ENCODE assay signal across 11 cellular contexts in the genomic region with DNA sequence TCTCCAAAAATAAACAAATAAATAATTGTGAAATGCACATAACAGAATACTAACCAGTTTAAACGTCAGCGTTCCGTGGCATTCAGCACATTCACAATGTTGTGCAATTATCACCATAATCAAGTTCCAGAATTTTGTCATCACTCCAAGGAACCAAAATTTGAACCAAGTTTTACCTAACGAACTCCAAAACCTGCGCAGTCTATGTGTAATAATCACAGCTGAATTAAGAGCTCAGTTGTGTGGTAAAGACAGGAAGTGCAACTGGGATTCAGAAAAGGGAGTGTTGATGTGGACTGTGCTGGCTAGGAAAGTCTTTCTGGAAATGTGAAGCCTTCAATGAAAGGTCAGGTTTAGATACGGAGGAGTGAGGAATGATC. TPM values are rescaled to one million over a fixed set of nuclear protein-coding genes. Genes with fewer than 3 reads are reported as not detected.
A peak's percentile ranks its signal among the peaks of the same experiment; 100 is the strongest.
DNase-seq lines count a peak whose midpoint lies in the region; ATAC-seq, FAIRE-seq and TF ChIP-seq lines count a peak whose summit lies in the region.
"Had no signal": no experiment of that assay in that cellular context is flagged by ENCODE, and none has a peak within 500 bp of the region (broad histone marks: within the 10 kb centered on the region; RNA-seq: fewer than 3 reads in every experiment).

No MANE protein-coding gene starts in this region.

- TF ChIP-seq RAD21 in HCT116 (IDR thresholded peaks at IDR 0.05; ENCODE audit: low read depth) = no peak

- FAIRE-seq in astrocyte (lab: Jason Lieb, UNC) = no peak
- FAIRE-seq: bronchial epithelial cell, RCC 7860 had no signal

- H2AFZ ChIP-seq in HCT116 (ENCODE audit: low read depth, low read length, poor library complexity, severe bottlenecking) (peak overlapping the region; percentile 45), astrocyte (ENCODE audit: low read depth, low read length) (no peak overlapping the region)

- H3K27ac Mint-ChIP-seq in CD4-positive, alpha-beta T cell = no peak overlapping the region
- no peak overlapping the region for H3K27ac Mint-ChIP-seq in astrocyte (ENCODE audit: unreplicated experiment)

- H3K9ac ChIP-seq in HCT116 (ENCODE audit: low read length) = no peak overlapping the region
- no peak overlapping the region for H3K9ac ChIP-seq in astrocyte (ENCODE audit: low read length)
- peak overlapping the region; percentile 2 for H3K9ac ChIP-seq in mesendoderm (ENCODE audit: low read length)

- no peak overlapping the region for H2BK15ac ChIP-seq in mesendoderm (replicated peaks; ENCODE audit: low read depth)

- CTCF ChIA-PET in CD4-positive, alpha-beta T cell (lab: Charles Lee) = interaction anchor here (1.0 to 4.3 kb wide), 5 partner anchors 16 to 59 kb away, joined by 3 to 18 read pairs (median 4); partner anchors contain the start of gene USP2
- CTCF ChIA-PET in HCT116 (lab: Charles Lee) = interaction anchor here (1.2 to 3.4 kb wide), 3 partner anchors 12 to 33 kb away, joined by 4 to 44 read pairs (median 13); partner anchors contain the start of gene RNF26

- peaks cover 19% of the 10 kb centered on the region for H3K27me3 Mint-ChIP-seq in CD4-positive, alpha-beta T cell
- no peaks in the 10 kb centered on the region for H3K27me3 Mint-ChIP-seq in astrocyte (ENCODE audit: low read depth, unreplicated experiment)

- H3K36me3 ChIP-seq in HCT116 (ENCODE audit: control insufficient read depth in 1 of 2, insufficient read depth in 2 of 2, low read length in 2 of 2) (no peaks in the 10 kb centered on the region), astrocyte (ENCODE audit: insufficient read depth, low read length) (no peaks in the 10 kb centered on the region), mesendoderm (ENCODE audit: control insufficient read depth, insufficient read depth, low read length) (no peaks in the 10 kb centered on the region)

- no peak overlapping the region for H3K4ac ChIP-seq in mesendoderm (ENCODE audit: low read depth, low read length)

- peak overlapping the region; percentile 55 for H2AK5ac ChIP-seq in mesendoderm (ENCODE audit: low read length)

- H3K4me3 Mint-ChIP-seq in CD4-positive, alpha-beta T cell = peak overlapping the region; percentile 0
- no peak overlapping the region for H3K4me3 Mint-ChIP-seq in astrocyte (ENCODE audit: unreplicated experiment)

- no peak overlapping the region for H4K8ac ChIP-seq in mesendoderm (ENCODE audit: low read depth, low read length)

- no peaks in the 10 kb centered on the region for H3K79me1 ChIP-seq in mesendoderm (ENCODE audit: low read length)

- WGBS in mesendoderm (ENCODE audit: extremely low coverage, insufficient coverage, low lambda C conversion rate) = no CpG with 5 or more reads among the region's 6 CpGs

- no peak overlapping the region for H3K23ac ChIP-seq in mesendoderm (ENCODE audit: low read length)

- no peak overlapping the region for H2BK5ac ChIP-seq in mesendoderm (ENCODE audit: low read length)

- H3K9me3 ChIP-seq in CD4-positive, alpha-beta T cell (ENCODE audit: control insufficient read depth, low read length) = no peaks in the 10 kb centered on the region
- no peaks in the 10 kb centered on the region for H3K9me3 ChIP-seq in HCT116 (ENCODE audit: control insufficient read depth in 1 of 2, insufficient read depth in 1 of 2, low read depth in 1 of 2, low read length in 2 of 2)
- no peaks in the 10 kb centered on the region for H3K9me3 ChIP-seq in astrocyte (ENCODE audit: insufficient read depth, low read depth, low read length)

- H3K9me2 ChIP-seq in HCT116 (ENCODE audit: insufficient read depth) = no peaks in the 10 kb centered on the region

- peak overlapping the region; percentile 28 for H3K56ac ChIP-seq in mesendoderm (ENCODE audit: low read length)

- H3K4me3 ChIP-seq in HCT116 (replicated peaks in 1 of 2; ENCODE audit: low read depth in 1 of 2, low read length in 2 of 2) (no peak overlapping the region), astrocyte (ENCODE audit: insufficient read depth, low read depth, low read length) (no peak overlapping the region), mesendoderm (ENCODE audit: low read length) (no peak overlapping the region)

- H3K18ac ChIP-seq in mesendoderm (ENCODE audit: low read length) = no peak overlapping the region

- H3K27ac ChIP-seq in CD4-positive, alpha-beta T cell (ENCODE audit: low read depth, low read length) = no peak overlapping the region
- H3K27ac ChIP-seq in HCT116 (ENCODE audit: low read depth, low read length) = no peak overlapping the region
- H3K27ac ChIP-seq in astrocyte (ENCODE audit: low read depth, low read length) = no peak overlapping the region
- H3K27ac ChIP-seq in mesendoderm (ENCODE audit: low read depth, low read length) = no peak overlapping the region

- H3K4me1 ChIP-seq in HCT116 (ENCODE audit: control insufficient read depth in 1 of 2, insufficient read depth in 2 of 2, low read length in 2 of 2) (peaks cover 4 to 22% of the 10 kb centered on the region in 2 experiments), astrocyte (ENCODE audit: insufficient read depth, low read length) (peaks cover 38% of the 10 kb centered on the region), mesendoderm (ENCODE audit: control insufficient read depth, low read depth, low read length) (peaks cover 30% of the 10 kb centered on the region)

- no peaks in the 10 kb centered on the region for H3K79me2 ChIP-seq in HCT116 (ENCODE audit: insufficient read depth, low read length)
- H3K79me2 ChIP-seq in astrocyte (ENCODE audit: insufficient read depth, low read length) = no peaks in the 10 kb centered on the region
- no peaks in the 10 kb centered on the region for H3K79me2 ChIP-seq in mesendoderm (ENCODE audit: control insufficient read depth, insufficient read depth, low read length)

- peaks cover 29% of the 10 kb centered on the region for H3K4me1 Mint-ChIP-seq in CD4-positive, alpha-beta T cell (ENCODE audit: low read depth)
- peaks cover 22% of the 10 kb centered on the region for H3K4me1 Mint-ChIP-seq in astrocyte (ENCODE audit: low read depth, unreplicated experiment)

- RAD21 ChIA-PET in HCT116 (lab: Charles Lee; ENCODE audit: low non-redundant PET in 1 of 2, low total read pairs in 2 of 2, uncharacterized antibody in 2 of 2, unreplicated experiment in 2 of 2) = interaction anchor here (0.6 to 1.2 kb wide), 2 partner anchors 16 to 306 kb away, joined by 4 to 6 read pairs; no protein-coding TSS in a partner anchor

- H3K27me3 ChIP-seq in CD4-positive, alpha-beta T cell (ENCODE audit: control insufficient read depth, insufficient read depth, low read length) = peaks cover 6% of the 10 kb centered on the region
- H3K27me3 ChIP-seq in HCT116 (ENCODE audit: insufficient read depth, low read length) (no peaks in the 10 kb centered on the region), astrocyte (ENCODE audit: insufficient read depth, low read length) (no peaks in the 10 kb centered on the region), mesendoderm (ENCODE audit: insufficient read depth, low read length, poor library complexity) (no peaks in the 10 kb centered on the region)

- no peak for TF ChIP-seq POLR2A in HCT116 (IDR thresholded peaks at IDR 0.05; ENCODE audit: borderline replicate concordance, extremely low read depth, insufficient read depth, insufficient read length)

- H3K9me3 Mint-ChIP-seq in CD4-positive, alpha-beta T cell = no peaks in the 10 kb centered on the region
- no peaks in the 10 kb centered on the region for H3K9me3 Mint-ChIP-seq in astrocyte (ENCODE audit: unreplicated experiment)

- no peak for TF ChIP-seq CTCF in CD4-positive, alpha-beta T cell (IDR thresholded peaks at IDR 0.05)
- TF ChIP-seq CTCF in HCT116 (IDR thresholded peaks at IDR 0.05 in 2 of 3, conservative IDR thresholded peaks at IDR 0.05 in 1 of 3; ENCODE audit: borderline replicate concordance in 1 of 3, insufficient read depth in 1 of 3, low read depth in 2 of 3, low read length in 2 of 3) (0 out of 6 replicates have a peak, but pooled peaks of 2 of the 3 experiments have one; percentile 5 to 16), astrocyte (IDR thresholded peaks at IDR 0.05; ENCODE audit: insufficient read depth, low read depth, low read length) (peak; percentile 11)

- H3K4me2 ChIP-seq in HCT116 (ENCODE audit: low read length) (no peak overlapping the region), astrocyte (ENCODE audit: low read length) (no peak overlapping the region), mesendoderm (ENCODE audit: low read length) (no peak overlapping the region)

- intact Hi-C loops in CD4-positive, alpha-beta T cell (cut with DNase I, micrococcal nuclease) = loop anchor here (2.0 to 5.0 kb wide), 3 partner anchors 40 to 126 kb away; no protein-coding TSS in a partner anchor
- intact Hi-C loops in HCT116 (cut with micrococcal nuclease) = loop anchor here (5.0 kb wide), 1 partner anchor 220 kb away; the partner anchor contains the start of gene DPAGT1

- peak overlapping the region; percentile 64 for H4K5ac ChIP-seq in mesendoderm (ENCODE audit: low read length)

- no peak for ATAC-seq in CD4-positive, alpha-beta T cell (ENCODE audit: poor library complexity)
- ATAC-seq in HCT116 = no peak
- ATAC-seq in HG03469 (IDR thresholded peaks at IDR 0.05; ENCODE audit: unreplicated experiment) = no peak
- ATAC-seq in GM19324 (IDR thresholded peaks at IDR 0.05; ENCODE audit: low FRiP score, unreplicated experiment) = no peak

- POLR2A ChIA-PET in CD4-positive, alpha-beta T cell (lab: Charles Lee) = interaction anchor here (1.1 to 3.7 kb wide), 4 partner anchors 11 to 117 kb away, joined by 3 to 27 read pairs (median 12); partner anchors contain the start of gene CBL
- POLR2A ChIA-PET in HCT116 (lab: Charles Lee) = no interaction called here

- DNase-seq in CD4-positive, alpha-beta T cell = no peak
- DNase-seq in HCT116 (ENCODE audit: low read depth, low spot score) (no peak), astrocyte (ENCODE audit: low read depth) (no peak), mesendoderm (no peak), NCI-H1105 treated with DMSO at 0.1 percent for 48 hours (lab: John Stamatoyannopoulos, UW) (no peak), NCI-H526 treated with DMSO at 0.1 percent for 48 hours (lab: John Stamatoyannopoulos, UW) (no peak)

- no peak overlapping the region for H2BK120ac ChIP-seq in mesendoderm (ENCODE audit: low read depth, low read length)

- H4K20me1 ChIP-seq in HCT116 (ENCODE audit: insufficient read depth) (no peaks in the 10 kb centered on the region), astrocyte (ENCODE audit: insufficient read depth, low read length) (no peaks in the 10 kb centered on the region)

- BruUV-seq in HCT116 (replicated peaks; lab: Mats Ljungman, UMichigan) = no TSS peak

- no peaks in the 10 kb centered on the region for H3K36me3 Mint-ChIP-seq in CD4-positive, alpha-beta T cell (ENCODE audit: low read depth)
- H3K36me3 Mint-ChIP-seq in astrocyte (ENCODE audit: low read depth, unreplicated experiment) = no peaks in the 10 kb centered on the region

RNA-seq across cellular contexts. Expression of gene MCAM, which starts 5.4 kb away (rescaled TPM):
- total RNA-seq in CD4-positive, alpha-beta T cell = 10 to 100 TPM; 16.0 to 16.5 TPM
- total RNA-seq in HCT116 (2021; ENCODE audit: unreplicated experiment) (17.4 TPM), astrocyte (188 and 213 TPM in 2 replicates)
- 18.3 and 20.6 TPM in 2 replicates for polyA plus RNA-seq in HCT116 (2012)
- 35.7 TPM for polyA plus RNA-seq in mesendoderm (2013, experiment 1 of 2)
- 36.5 TPM for polyA plus RNA-seq in mesendoderm (2013, experiment 2 of 2)

RNA-seq across cellular contexts. Expression of gene RNF26, which starts 12.0 kb away (rescaled TPM):
- 10 to 100 TPM; 18.3 to 20.5 TPM for total RNA-seq in CD4-positive, alpha-beta T cell
- total RNA-seq in HCT116 (2021; ENCODE audit: unreplicated experiment) (45.6 TPM), astrocyte (31.8 and 33.3 TPM in 2 replicates)
- polyA plus RNA-seq in HCT116 (2012) = 49.8 and 55.4 TPM in 2 replicates
- 59.6 TPM for polyA plus RNA-seq in mesendoderm (2013, experiment 1 of 2)
- 61.0 TPM for polyA plus RNA-seq in mesendoderm (2013, experiment 2 of 2)

RNA-seq across cellular contexts. Expression of gene C1QTNF5, which starts 18.3 kb away (rescaled TPM):
- not detected for total RNA-seq in CD4-positive, alpha-beta T cell
- total RNA-seq in HCT116 (2021; ENCODE audit: unreplicated experiment) (not detected), astrocyte (5.6 and 6.3 TPM in 2 replicates)
- polyA plus RNA-seq in HCT116 (2012) = not detected in 2 replicates
- polyA plus RNA-seq in mesendoderm (2013, experiment 1 of 2) = 0.35 TPM
- polyA plus RNA-seq in mesendoderm (2013, experiment 2 of 2) = 0.32 TPM

RNA-seq across cellular contexts. Expression of gene MFRP, which starts 24.2 kb away (rescaled TPM):
- total RNA-seq in CD4-positive, alpha-beta T cell = not detected
- total RNA-seq in HCT116 (2021; ENCODE audit: unreplicated experiment) (not detected), astrocyte (not detected in 2 replicates)
- not detected in 2 replicates for polyA plus RNA-seq in HCT116 (2012)
- not detected for polyA plus RNA-seq in mesendoderm (2013, experiment 1 of 2)
- polyA plus RNA-seq in mesendoderm (2013, experiment 2 of 2) = not detected
- total RNA-seq: bronchial epithelial cell, pulmonary artery endothelial cell had no signal

RNA-seq across cellular contexts. Expression of gene USP2, which starts 59.1 kb away (rescaled TPM):
- 1 to 10 TPM; 2.0 to 2.6 TPM for total RNA-seq in CD4-positive, alpha-beta T cell
- total RNA-seq in HCT116 (2021; ENCODE audit: unreplicated experiment) (5.0 TPM), astrocyte (6.5 and 6.7 TPM in 2 replicates)
- 3.6 and 4.0 TPM in 2 replicates for polyA plus RNA-seq in HCT116 (2012)
- 6.2 TPM for polyA plus RNA-seq in mesendoderm (2013, experiment 1 of 2)
- 5.9 TPM for polyA plus RNA-seq in mesendoderm (2013, experiment 2 of 2)

Comparison
In these comparisons a context has a peak if more than half of its experiments do, and no peak if none do; other contexts are left out.
1. RNA of gene MCAM, which starts 5.4 kb away (total RNA-seq): 188 to 213 TPM in astrocyte; 17.4 TPM in HCT116 (single experiment) and 16.0 to 16.5 TPM in CD4-positive, alpha-beta T cell; every median in the first group is over 10 times any median in the second.